10 cellular contexts compared by ENCODE assay signal in the genomic region with DNA sequence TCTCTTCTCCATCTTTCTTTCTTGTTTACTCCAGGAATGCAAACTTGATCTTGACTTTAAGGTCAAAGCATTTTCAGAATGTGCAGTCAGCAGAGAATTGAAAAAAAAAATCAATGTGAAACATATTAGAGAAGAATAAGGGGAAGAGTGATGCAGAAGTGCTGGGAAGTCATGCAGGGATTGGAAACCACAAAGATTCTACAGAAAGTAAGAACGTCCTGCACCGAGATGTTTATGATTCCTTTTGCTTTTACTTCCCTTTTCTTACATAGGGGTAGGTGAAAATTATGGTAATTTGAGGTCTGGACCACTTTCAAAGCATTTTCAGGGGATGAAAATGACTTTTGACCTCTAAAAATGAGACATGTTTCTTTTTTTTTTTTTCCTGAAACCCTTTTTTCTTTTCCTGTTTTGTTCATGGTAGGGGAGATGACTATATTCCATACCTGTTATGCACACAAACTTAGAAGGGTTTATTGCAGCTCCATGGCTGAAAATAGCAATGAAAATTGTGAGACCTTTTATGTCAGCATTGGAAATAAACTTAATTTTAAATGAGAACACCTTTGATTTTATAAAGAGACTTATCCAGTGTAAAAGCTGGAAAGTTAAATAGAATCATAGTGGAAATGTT.
DNase-seq lines count a peak whose midpoint lies in the region; ATAC-seq and TF ChIP-seq lines count a peak whose summit lies in the region.
"Had no signal": no experiment of that assay in that cellular context is flagged by ENCODE, and none has a peak within 500 bp of the region (broad histone marks: within the 10 kb centered on the region; RNA-seq: fewer than 3 reads in every experiment).

No MANE protein-coding gene starts in this region.

- no peak for TF ChIP-seq CTCF in GM12864 (IDR thresholded peaks at IDR 0.05; ENCODE audit: low read depth, low read length, missing control alignments)

- H3K4me3 ChIP-seq in GM12864 (ENCODE audit: low read depth, low read length), result no peak overlapping the region

- in situ Hi-C loops in KBM-7 (cut with MboI; ENCODE audit: low pct_unique_long_range_greater_than_20kb, low sequenced_read_pairs), result no loop called here

- DNase-seq in GM12864 (ENCODE audit: low read depth) (peak; percentile 10), KBM-7 (peak; percentile 88), fibroblast of peridontal ligament (ENCODE audit: extremely low read depth) (peak; percentile 95), NCI-H510A treated with DMSO at 0.1 percent for 48 hours (lab: John Stamatoyannopoulos, UW) (no peak), amygdala (lab: John Stamatoyannopoulos, UW) (no peak), pons (ENCODE audit: low spot score) (no peak), NCI-H82 treated with DMSO at 0.1 percent for 48 hours (lab: John Stamatoyannopoulos, UW; ENCODE audit: unreplicated experiment) (no peak)
- DNase-seq: DMS153, NCI-H526 had no signal

- peak; percentile 80 for ATAC-seq in GM21515 (IDR thresholded peaks at IDR 0.05; ENCODE audit: unreplicated experiment)

Comparison
In these comparisons a context has a peak if more than half of its experiments do, and no peak if none do; other contexts are left out.
1. DNase-seq: peak in GM12864 (single experiment), KBM-7 (single experiment) and fibroblast of peridontal ligament (single experiment); none in NCI-H510A treated with DMSO at 0.1 percent for 48 hours (single experiment), amygdala (0 of 56), pons (single experiment) and NCI-H82 treated with DMSO at 0.1 percent for 48 hours (single experiment).